ENCODE assay signal across 13 cellular contexts in genomic region chr13:69292789-69293425, GRCh38.
DNase-seq lines count a peak whose midpoint lies in the region; ATAC-seq and TF ChIP-seq lines count a peak whose summit lies in the region.
"Had no signal": no experiment of that assay in that cellular context is flagged by ENCODE, and none has a peak within 500 bp of the region (broad histone marks: within the 10 kb centered on the region; RNA-seq: fewer than 3 reads in every experiment).

No MANE protein-coding gene starts in this region.

- intact Hi-C loops in ascending aorta (cut with DNase I), result no loop called here

- no peaks in the 10 kb centered on the region for H3K27me3 ChIP-seq in ascending aorta

- peak; percentile 61 for ATAC-seq in GM18868 (IDR thresholded peaks at IDR 0.05; ENCODE audit: unreplicated experiment)

- H3K36me3 Mint-ChIP-seq in type B pancreatic cell, result no peaks in the 10 kb centered on the region
- H3K36me3 Mint-ChIP-seq: CD8-positive, alpha-beta memory T cell had no signal

- peak; percentile 27 for DNase-seq in KG1 (lab: John Stamatoyannopoulos, UW)
- DNase-seq in OCI-M1 (lab: John Stamatoyannopoulos, UW), result peak; percentile 53
- no peak for DNase-seq in type B pancreatic cell (ENCODE audit: extremely low spot score, unreplicated experiment)
- no peak for DNase-seq in germinal center (ENCODE audit: low spot score)
- no peak for DNase-seq in ascending aorta (ENCODE audit: low spot score in 2 of 2)
- DNase-seq in AML-193 (lab: John Stamatoyannopoulos, UW), result no peak
- DNase-seq: CD8-positive, alpha-beta memory T cell; GF-D8; NCI-H1105; NCI-H187; SW 1271; T-helper 9 cell had no signal

- no peak overlapping the region for H3K27ac Mint-ChIP-seq in type B pancreatic cell
- H3K27ac Mint-ChIP-seq: CD8-positive, alpha-beta memory T cell had no signal

- TF ChIP-seq CTCF in type B pancreatic cell (conservative IDR thresholded peaks at IDR 0.05) (no peak), ascending aorta (IDR thresholded peaks at IDR 0.05) (no peak)

- H3K4me1 Mint-ChIP-seq in type B pancreatic cell (ENCODE audit: unreplicated experiment), result peaks cover 8% of the 10 kb centered on the region
- H3K4me1 Mint-ChIP-seq: CD8-positive, alpha-beta memory T cell had no signal

- no peaks in the 10 kb centered on the region for H3K27me3 Mint-ChIP-seq in type B pancreatic cell
- H3K27me3 Mint-ChIP-seq: CD8-positive, alpha-beta memory T cell had no signal

- no peak overlapping the region for H3K27ac ChIP-seq in ascending aorta

- H3K4me1 ChIP-seq in ascending aorta, result no peaks in the 10 kb centered on the region

- H3K4me3 ChIP-seq in ascending aorta, result no peak overlapping the region

- peaks cover 5% of the 10 kb centered on the region for H3K9me3 Mint-ChIP-seq in type B pancreatic cell

- peak overlapping the region; percentile 31 for H3K4me3 Mint-ChIP-seq in type B pancreatic cell
- H3K4me3 Mint-ChIP-seq: CD8-positive, alpha-beta memory T cell had no signal

- H3K36me3 ChIP-seq in ascending aorta, result no peaks in the 10 kb centered on the region

- no peaks in the 10 kb centered on the region for H3K9me3 ChIP-seq in ascending aorta

Comparison
In these comparisons a context has a peak if more than half of its experiments do, and no peak if none do; other contexts are left out.
1. DNase-seq: peak in KG1 (single experiment) and OCI-M1 (single experiment); none in type B pancreatic cell (single experiment), germinal center (single experiment), ascending aorta (0 of 2) and AML-193 (0 of 2).